7 cellular contexts compared by ENCODE assay signal in the genomic region with DNA sequence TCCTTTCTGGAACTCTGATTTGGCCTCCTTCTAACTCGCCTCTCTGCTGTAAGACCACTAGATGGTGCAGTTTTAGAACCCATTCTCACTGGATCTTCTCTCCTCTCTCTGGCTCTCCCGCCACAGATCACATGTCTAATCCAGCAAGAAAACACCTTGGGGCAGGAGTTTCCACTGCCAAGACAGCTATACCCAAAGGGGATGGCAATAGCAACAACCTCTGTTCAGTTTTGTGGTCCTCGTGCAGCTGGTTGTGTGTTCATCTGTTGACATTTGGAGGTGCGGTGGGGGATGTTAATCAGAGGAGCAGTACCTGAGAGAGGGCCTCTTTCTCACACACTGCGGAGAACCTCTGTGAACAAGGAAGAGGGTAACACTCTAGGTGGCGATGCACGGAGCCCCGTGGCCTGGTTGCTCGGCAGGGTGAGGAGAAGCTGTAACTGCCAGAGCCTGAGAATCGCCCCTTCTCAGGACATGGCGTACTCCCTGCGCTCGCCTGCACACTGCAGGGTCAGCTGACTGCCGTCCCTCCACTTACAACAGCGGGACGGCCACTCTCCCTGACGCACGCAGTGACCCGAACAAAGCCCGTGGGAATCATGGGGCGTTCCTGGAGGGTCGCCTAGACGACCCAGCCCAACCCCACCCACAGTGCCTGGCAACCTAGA. TPM values are rescaled to one million over a fixed set of nuclear protein-coding genes. Genes with fewer than 3 reads are reported as not detected.
A peak's percentile ranks its signal among the peaks of the same experiment; 100 is the strongest.
DNase-seq lines count a peak whose midpoint lies in the region; ATAC-seq and TF ChIP-seq lines count a peak whose summit lies in the region.

TSS of gene TEX55 (plus strand) at position 666 of the 668 bp plus-strand sequence. CDS start 25 bp downstream, outside the sequence.

- H3K4me2 ChIP-seq in DOHH2 (ENCODE audit: low read length) (no peak within 1 kb of the TSS), KMS-11 (no peak within 1 kb of the TSS), osteoblast (ENCODE audit: insufficient read depth, low read length) (no peak within 1 kb of the TSS)

- H3K27ac ChIP-seq in DOHH2 (ENCODE audit: low read depth, low read length) (no peak within 1 kb of the TSS), KMS-11 (no peak within 1 kb of the TSS), osteoblast (ENCODE audit: low read depth, low read length) (no peak within 1 kb of the TSS)

- in situ Hi-C loops in SK-MEL-5 (cut with HindIII; ENCODE audit: low pct_unique_long_range_greater_than_20kb, low sequenced_read_pairs) = no loop called here

- H3K79me2 ChIP-seq in DOHH2 (ENCODE audit: control insufficient read depth, low read length) (no peaks in the 10 kb centered on the region), KMS-11 (ENCODE audit: insufficient read depth, low read depth) (no peaks in the 10 kb centered on the region), osteoblast (ENCODE audit: insufficient read depth, low read length) (no peaks in the 10 kb centered on the region)

- H3K9me3 ChIP-seq in DOHH2 (ENCODE audit: control insufficient read depth, insufficient read depth, low read length) (no peaks in the 10 kb centered on the region), osteoblast (ENCODE audit: low read depth, low read length) (no peaks in the 10 kb centered on the region)

- no peak within 1 kb of the TSS for H3K9ac ChIP-seq in KMS-11

- peak; percentile 69 for DNase-seq in SK-MEL-5 (ENCODE audit: low read depth, low spot score)
- DNase-seq in fibroblast of peridontal ligament (ENCODE audit: extremely low read depth) = peak; percentile 66
- peak; percentile 80 for DNase-seq in osteoblast (ENCODE audit: insufficient read length, low spot score, missing footprints)
- DNase-seq in stimulated activated CD4-positive, alpha-beta T cell treated with anti-CD3 and anti-CD28 coated beads, Interleukin-12 subunit alpha, Interleukin-12 subunit beta, amount 100 ng/mL, for 4 hours = no peak

- no peak within 1 kb of the TSS for H3K4me3 ChIP-seq in DOHH2 (ENCODE audit: low read length)
- no peak within 1 kb of the TSS for H3K4me3 ChIP-seq in KMS-11 (IDR thresholded peaks at IDR 0.05; ENCODE audit: insufficient read depth, low read depth, low read length)
- H3K4me3 ChIP-seq in osteoblast (ENCODE audit: insufficient read depth, low read length) = no peak within 1 kb of the TSS

- H3K27me3 ChIP-seq in DOHH2 (ENCODE audit: control insufficient read depth, low read length) = no peaks in the 10 kb centered on the region
- no peaks in the 10 kb centered on the region for H3K27me3 ChIP-seq in KMS-11 (ENCODE audit: insufficient read depth, low read depth)
- H3K27me3 ChIP-seq in osteoblast (ENCODE audit: insufficient read depth, low read length) = no peaks in the 10 kb centered on the region

- H3K36me3 ChIP-seq in DOHH2 (ENCODE audit: control insufficient read depth, low read length) (no peaks in the 10 kb centered on the region), KMS-11 (ENCODE audit: insufficient read depth) (no peaks in the 10 kb centered on the region), osteoblast (ENCODE audit: insufficient read depth, low read length) (no peaks in the 10 kb centered on the region)

- no peaks in the 10 kb centered on the region for H3K9me2 ChIP-seq in DOHH2 (replicated peaks; ENCODE audit: control insufficient read depth, low read length)

- H3K4me1 ChIP-seq in DOHH2 (ENCODE audit: control insufficient read depth, low read length) (no peaks in the 10 kb centered on the region), KMS-11 (ENCODE audit: low read depth, poor library complexity, severe bottlenecking) (no peaks in the 10 kb centered on the region), osteoblast (ENCODE audit: insufficient read depth, low read length) (peaks cover 2% of the 10 kb centered on the region)

- TF ChIP-seq CTCF in DOHH2 (IDR thresholded peaks at IDR 0.05; ENCODE audit: low read depth, low read length, poor library complexity, severe bottlenecking) (peak; percentile 68), KMS-11 (conservative IDR thresholded peaks at IDR 0.05; ENCODE audit: low read depth, low read length) (peak; percentile 55), osteoblast (IDR thresholded peaks at IDR 0.05; ENCODE audit: extremely low read depth, low read depth, low read length) (peak; percentile 83)

- H4K20me1 ChIP-seq in DOHH2 (ENCODE audit: control insufficient read depth, insufficient read depth, low read depth, low read length) (no peaks in the 10 kb centered on the region), KMS-11 (ENCODE audit: insufficient read depth) (no peaks in the 10 kb centered on the region; the same call in 1 of the 2 replicates), osteoblast (ENCODE audit: insufficient read depth, low read length) (no peaks in the 10 kb centered on the region)

- 0 out of 2 replicates have a peak within 1 kb of the TSS, but pooled peaks have one; percentile 14 for H2AFZ ChIP-seq in KMS-11 (ENCODE audit: low read depth)
- peak within 1 kb of the TSS; percentile 13 for H2AFZ ChIP-seq in osteoblast (ENCODE audit: low read length)

- no peaks in the 10 kb centered on the region for H3F3A ChIP-seq in DOHH2 (ENCODE audit: control insufficient read depth, insufficient read depth)

- peak; percentile 75 for ATAC-seq in GM19463 (IDR thresholded peaks at IDR 0.05; ENCODE audit: unreplicated experiment)

RNA-seq across cellular contexts. Expression of gene TEX55, which starts in this region (rescaled TPM):
- not detected in 2 replicates for total RNA-seq in SK-MEL-5 (2014; rRNA removed; shearing (Covaris generic))
- not detected in 2 replicates for polyA plus RNA-seq in SK-MEL-5 (2015; cell fraction: cytosol; rRNA removed)
- polyA plus RNA-seq in SK-MEL-5 (2015; cell fraction: nucleus; rRNA removed) = not detected in 2 replicates
- total RNA-seq in osteoblast = not detected in 2 replicates

Comparison
In these comparisons a context has a peak if more than half of its experiments do, and no peak if none do; other contexts are left out.
1. Peak in DNase-seq in SK-MEL-5; RNA of the gene not detected or under 1 TPM.
2. Peak in DNase-seq in osteoblast; RNA of the gene not detected or under 1 TPM.